ENCODE assay signal across 24 cellular contexts in the genomic region with DNA sequence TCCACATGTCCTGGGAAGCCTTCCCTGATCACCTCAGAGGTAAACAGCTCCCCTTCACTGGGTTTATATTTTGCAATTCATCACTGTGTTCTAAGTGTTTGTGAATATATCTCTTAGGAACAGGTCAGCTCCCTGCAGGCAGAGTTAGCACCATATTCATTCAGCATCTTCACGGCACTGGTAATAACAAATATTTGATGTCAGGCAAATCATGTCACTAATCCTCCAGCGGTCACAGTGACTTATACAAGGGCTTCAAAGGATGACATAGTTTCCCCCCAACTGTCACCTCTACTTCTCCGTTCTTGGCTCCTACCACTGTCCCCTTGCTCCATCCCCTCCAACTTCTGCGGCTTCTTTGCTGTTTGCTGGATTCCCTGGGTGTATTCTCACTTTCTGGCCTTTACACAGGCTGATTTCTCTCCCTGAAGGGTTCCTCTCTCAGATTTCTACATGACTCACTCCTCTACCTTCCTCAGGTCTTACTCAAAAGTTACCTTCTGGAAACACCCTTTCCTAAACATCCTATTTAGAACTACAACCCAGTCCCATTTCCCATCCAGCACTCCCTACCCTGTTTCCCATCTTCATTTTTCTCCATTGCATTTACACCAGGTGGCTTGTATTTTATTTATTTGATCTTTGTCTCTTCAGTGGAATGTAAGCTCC.
DNase-seq lines count a peak whose midpoint lies in the region; ATAC-seq and TF ChIP-seq lines count a peak whose summit lies in the region.
"Had no signal": no experiment of that assay in that cellular context is flagged by ENCODE, and none has a peak within 500 bp of the region (broad histone marks: within the 10 kb centered on the region; RNA-seq: fewer than 3 reads in every experiment).

No MANE protein-coding gene starts in this region.

- DNase-seq in GM23338 (ENCODE audit: low spot score) (no peak), RWPE1 (ENCODE audit: low spot score) (peak; percentile 50), epithelial cell of prostate (ENCODE audit: low read depth, low spot score) (no peak), neural progenitor cell (ENCODE audit: low spot score) (no peak), substantia nigra (lab: John Stamatoyannopoulos, UW) (no peak), stomach (no peak)
- DNase-seq: 8988T; Caco-2; CD4-positive, alpha-beta memory T cell; DMS 273 treated with DMSO at 0.1 percent for 48 hours; DND-41; GM23248; Karpas-422; NCI-H1417; NCI-H1694 treated with DMSO at 0.1 percent for 48 hours; NCI-H2081 treated with DMSO at 0.1 percent for 48 hours; NCI-H446 treated with DMSO at 0.1 percent for 48 hours; NCI-H526 treated with DMSO at 0.1 percent for 48 hours had no signal

- H2AFZ ChIP-seq in GM23338 (peak overlapping the region; percentile 47; the same call in 1 of the 2 replicates), neural progenitor cell (replicated peaks) (peak overlapping the region; percentile 8)
- H2AFZ ChIP-seq: GM23248 had no signal

- no peak overlapping the region for H3K9ac ChIP-seq in neural progenitor cell
- H3K9ac ChIP-seq: BLaER1 treated with 17β-estradiol and CSF1 and Interleukin-3, amounts not matched to agents 10 nM and 100 nM; GM23248 had no signal

- no peak for TF ChIP-seq EP300 in stomach (IDR thresholded peaks at IDR 0.05)

- H3F3A ChIP-seq in GM23338 (replicated peaks; ENCODE audit: low read depth) (no peaks in the 10 kb centered on the region), neural progenitor cell (ENCODE audit: low read depth) (no peaks in the 10 kb centered on the region)

- WGBS in stomach, 5 donors: 94 to 96% (median 96%) methylated on average over 4 of the region's 4 CpGs

- H3K4me3 ChIP-seq in GM23338 (no peak overlapping the region), neural progenitor cell (no peak overlapping the region), stomach (no peak overlapping the region)
- H3K4me3 ChIP-seq: BLaER1 treated with 17β-estradiol and CSF1 and Interleukin-3, amounts not matched to agents 10 nM and 100 nM; GM12878; GM23248; HAP-1 had no signal

- H3K27me3 ChIP-seq in GM23338 (ENCODE audit: insufficient read depth): no peaks in the 10 kb centered on the region
- no peaks in the 10 kb centered on the region for H3K27me3 ChIP-seq in neural progenitor cell
- no peaks in the 10 kb centered on the region for H3K27me3 ChIP-seq in stomach
- H3K27me3 ChIP-seq: BLaER1 treated with 17β-estradiol and CSF1 and Interleukin-3, amounts not matched to agents 10 nM and 100 nM had no signal

- CTCF ChIA-PET in RWPE1 (lab: Yijun Ruan, JAX): interaction anchor here (0.6 to 0.8 kb wide), 3 partner anchors 33 to 68 kb away, joined by 3 to 4 read pairs (median 3); partner anchors contain the start of gene KIF13A

- H3K27ac Mint-ChIP-seq in GM23338 (no peak overlapping the region), neural progenitor cell (no peak overlapping the region)
- H3K27ac Mint-ChIP-seq: CD4-positive, alpha-beta memory T cell; IgD-negative memory B cell had no signal

- POLR2A ChIA-PET in RWPE1 (lab: Yijun Ruan, JAX; ENCODE audit: low non-redundant PET): no interaction called here

- H3K9me3 Mint-ChIP-seq in GM23338 (no peaks in the 10 kb centered on the region), neural progenitor cell (no peaks in the 10 kb centered on the region)

- H3K36me3 Mint-ChIP-seq in GM23338 (ENCODE audit: low read depth): no peaks in the 10 kb centered on the region
- no peaks in the 10 kb centered on the region for H3K36me3 Mint-ChIP-seq in neural progenitor cell
- H3K36me3 Mint-ChIP-seq: CD4-positive, alpha-beta memory T cell had no signal

- H3K4me1 ChIP-seq in GM23338 (ENCODE audit: insufficient read depth) (no peaks in the 10 kb centered on the region), neural progenitor cell (no peaks in the 10 kb centered on the region), stomach (peaks cover 0 to 8% (median 4%) of the 10 kb centered on the region in 4 donors)
- H3K4me1 ChIP-seq: HAP-1 had no signal

- H3K27ac ChIP-seq in GM23338 (ENCODE audit: low read depth) (no peak overlapping the region), RWPE1 (no peak overlapping the region), epithelial cell of prostate (peak overlapping the region; percentile 77), neural progenitor cell (no peak overlapping the region), substantia nigra (ENCODE audit: low read depth, low read length, poor library complexity, severe bottlenecking) (no peak overlapping the region), stomach (no peak overlapping the region)
- H3K27ac ChIP-seq: BLaER1 treated with 17β-estradiol and CSF1 and Interleukin-3, amounts not matched to agents 10 nM and 100 nM; GM23248 had no signal

- TF ChIP-seq POLR2A in stomach (IDR thresholded peaks at IDR 0.05): no peak

- H3K4me1 Mint-ChIP-seq in GM23338 (peaks cover 4% of the 10 kb centered on the region), neural progenitor cell (no peaks in the 10 kb centered on the region)
- H3K4me1 Mint-ChIP-seq: CD4-positive, alpha-beta memory T cell had no signal

- H3K36me3 ChIP-seq in GM23338 (ENCODE audit: insufficient read depth) (no peaks in the 10 kb centered on the region; the same call in 1 of the 2 replicates), neural progenitor cell (no peaks in the 10 kb centered on the region), stomach (no peaks in the 10 kb centered on the region)
- H3K36me3 ChIP-seq: BLaER1 treated with 17β-estradiol and CSF1 and Interleukin-3, amounts not matched to agents 10 nM and 100 nM; HAP-1 had no signal

- intact Hi-C loops in stomach (cut with DNase I; ENCODE audit: low total_unique reads): no loop called here

- no peaks in the 10 kb centered on the region for H4K20me1 ChIP-seq in GM23338 (replicated peaks; ENCODE audit: insufficient read depth)
- no peaks in the 10 kb centered on the region for H4K20me1 ChIP-seq in neural progenitor cell (ENCODE audit: low read depth)
- H4K20me1 ChIP-seq: BLaER1 treated with 17β-estradiol and CSF1 and Interleukin-3, amounts not matched to agents 10 nM and 100 nM had no signal

- ATAC-seq in GM23338 (no peak), HG02763 (IDR thresholded peaks at IDR 0.05; ENCODE audit: unreplicated experiment) (no peak)
- ATAC-seq: SK-N-SH treated with all-trans-retinoic acid at 6 μM for 48 hours had no signal

- no peak overlapping the region for H3K4me2 ChIP-seq in GM23338
- H3K4me2 ChIP-seq in neural progenitor cell: no peak overlapping the region
- H3K4me2 ChIP-seq: BLaER1 treated with 17β-estradiol and CSF1 and Interleukin-3, amounts not matched to agents 10 nM and 100 nM had no signal

- no peaks in the 10 kb centered on the region for H3K9me3 ChIP-seq in neural progenitor cell (ENCODE audit: low read depth)
- no peaks in the 10 kb centered on the region for H3K9me3 ChIP-seq in stomach
- H3K9me3 ChIP-seq: BLaER1 treated with 17β-estradiol and CSF1 and Interleukin-3, amounts not matched to agents 10 nM and 100 nM; Caco-2; HAP-1 had no signal

- H3K4me3 Mint-ChIP-seq in GM23338 (no peak overlapping the region), neural progenitor cell (no peak overlapping the region)
- H3K4me3 Mint-ChIP-seq: IgD-negative memory B cell had no signal

- H3K79me2 ChIP-seq in GM23338 (replicated peaks; ENCODE audit: insufficient read depth) (no peaks in the 10 kb centered on the region), neural progenitor cell (ENCODE audit: low read depth) (no peaks in the 10 kb centered on the region)

- TF ChIP-seq CTCF in GM23338 (conservative IDR thresholded peaks at IDR 0.05; ENCODE audit: low read depth in 2 of 2) (no peak), RWPE1 (conservative IDR thresholded peaks at IDR 0.05; ENCODE audit: low read depth) (no peak), neural progenitor cell (IDR thresholded peaks at IDR 0.05) (no peak), stomach (IDR thresholded peaks at IDR 0.05) (no peak)

- H3K27me3 Mint-ChIP-seq in GM23338 (ENCODE audit: insufficient read depth, low read depth, poor library complexity) (peaks cover 4% of the 10 kb centered on the region), neural progenitor cell (ENCODE audit: insufficient read depth, low read depth) (no peaks in the 10 kb centered on the region)

- no peaks in the 10 kb centered on the region for H3K9me2 ChIP-seq in GM23338 (ENCODE audit: insufficient read depth)

TF ChIP-seq in GM23338, 12 proteins besides CTCF, POLR2A, EP300 and RAD21 (continues in another document):
- TF ChIP-seq CREB1 (CRISPR knock-in tag; IDR thresholded peaks at IDR 0.05; ENCODE audit: low read depth): no peak
- no peak for TF ChIP-seq ZNF114 (CRISPR knock-in tag; IDR thresholded peaks at IDR 0.05)
- TF ChIP-seq EZH2phosphoT487 (IDR thresholded peaks at IDR 0.05; ENCODE audit: unreplicated experiment): no peak
- TF ChIP-seq ZNF331 (CRISPR knock-in tag; IDR thresholded peaks at IDR 0.05; ENCODE audit: low read depth): no peak
- TF ChIP-seq, protein P1, sequence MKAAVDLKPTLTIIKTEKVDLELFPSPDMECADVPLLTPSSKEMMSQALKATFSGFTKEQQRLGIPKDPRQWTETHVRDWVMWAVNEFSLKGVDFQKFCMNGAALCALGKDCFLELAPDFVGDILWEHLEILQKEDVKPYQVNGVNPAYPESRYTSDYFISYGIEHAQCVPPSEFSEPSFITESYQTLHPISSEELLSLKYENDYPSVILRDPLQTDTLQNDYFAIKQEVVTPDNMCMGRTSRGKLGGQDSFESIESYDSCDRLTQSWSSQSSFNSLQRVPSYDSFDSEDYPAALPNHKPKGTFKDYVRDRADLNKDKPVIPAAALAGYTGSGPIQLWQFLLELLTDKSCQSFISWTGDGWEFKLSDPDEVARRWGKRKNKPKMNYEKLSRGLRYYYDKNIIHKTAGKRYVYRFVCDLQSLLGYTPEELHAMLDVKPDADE (IDR thresholded peaks at IDR 0.05): no peak
- no peak for TF ChIP-seq EZH2 (IDR thresholded peaks at IDR 0.05; ENCODE audit: low read depth, unreplicated experiment)
- TF ChIP-seq NANOG (IDR thresholded peaks at IDR 0.05; ENCODE audit: borderline replicate concordance): no peak
